10 cellular contexts compared by ENCODE assay signal in genomic region chr13:66660013-66660804, GRCh38.
DNase-seq lines count a peak whose midpoint lies in the region; ATAC-seq and TF ChIP-seq lines count a peak whose summit lies in the region.
"Had no signal": no experiment of that assay in that cellular context is flagged by ENCODE, and none has a peak within 500 bp of the region (broad histone marks: within the 10 kb centered on the region; RNA-seq: fewer than 3 reads in every experiment).

No MANE protein-coding gene starts in this region.

- H3K27ac ChIP-seq in foreskin keratinocyte (peak overlapping the region; percentile 34), substantia nigra (ENCODE audit: low read depth, low read length, poor library complexity, severe bottlenecking) (no peak overlapping the region)

- H3K36me3 Mint-ChIP-seq in IgD-negative memory B cell, result no peaks in the 10 kb centered on the region

- H3K27me3 ChIP-seq in GM06990 (replicated peaks; ENCODE audit: control insufficient read depth, insufficient read depth, low read length) (no peaks in the 10 kb centered on the region), foreskin keratinocyte (no peaks in the 10 kb centered on the region)

- no peaks in the 10 kb centered on the region for H3K27me3 Mint-ChIP-seq in IgD-negative memory B cell

- H3K4me3 Mint-ChIP-seq in IgD-negative memory B cell, result peak overlapping the region; percentile 71 to 93 (median 77)

- peaks cover 0 to 2% (median 0%) of the 10 kb centered on the region in 3 donors for H3K9me3 Mint-ChIP-seq in IgD-negative memory B cell

- H3K4me3 ChIP-seq in GM06990 (replicated peaks; ENCODE audit: low read depth, low read length), result no peak overlapping the region

- H3K36me3 ChIP-seq in GM06990 (ENCODE audit: control insufficient read depth, insufficient read depth, low read length), result no peaks in the 10 kb centered on the region

- intact Hi-C loops in posterior vena cava (cut with DNase I), result no loop called here

- peak overlapping the region; percentile 29 to 38 (median 34) for H3K27ac Mint-ChIP-seq in IgD-negative memory B cell

- DNase-seq in GM06990 (ENCODE audit: extremely low read depth, insufficient read length) (peak; percentile 0), foreskin keratinocyte (peak; percentile 58 to 79), posterior vena cava (ENCODE audit: low spot score) (no peak), substantia nigra (lab: John Stamatoyannopoulos, UW) (no peak), Kasumi-1 (lab: John Stamatoyannopoulos, UW) (no peak)
- DNase-seq in stimulated activated CD4-positive, alpha-beta T cell treated with anti-CD3 and anti-CD28 coated beads, Interleukin-2, amount 100 ng/mL, for 48 hours, result no peak
- DNase-seq: activated naive CD4-positive, alpha-beta T cell; small intestine had no signal

- H3K4me1 Mint-ChIP-seq in IgD-negative memory B cell, result peaks cover 14 to 16% (median 15%) of the 10 kb centered on the region in 3 donors

- TF ChIP-seq CTCF in GM06990 (IDR thresholded peaks at IDR 0.05; ENCODE audit: insufficient read depth, low read length, poor library complexity, severe bottlenecking), result no peak
- no peak for TF ChIP-seq CTCF in foreskin keratinocyte (conservative IDR thresholded peaks at IDR 0.05)

- ATAC-seq in GM21619 (IDR thresholded peaks at IDR 0.05; ENCODE audit: unreplicated experiment) (peak; percentile 81), foreskin keratinocyte (peak; percentile 61)

- H3K4me1 ChIP-seq in foreskin keratinocyte, result peaks cover 13% of the 10 kb centered on the region

Comparison
In these comparisons a context has a peak if more than half of its experiments do, and no peak if none do; other contexts are left out.
1. DNase-seq: peak in GM06990 (single experiment) and foreskin keratinocyte (2 of 2); none in posterior vena cava (single experiment), substantia nigra (0 of 49), stimulated activated CD4-positive, alpha-beta T cell treated with anti-CD3 and anti-CD28 coated beads, Interleukin-2, amount 100 ng/mL, for 48 hours (0 of 2) and Kasumi-1 (0 of 2).